27 cellular contexts compared by ENCODE assay signal in the genomic region with DNA sequence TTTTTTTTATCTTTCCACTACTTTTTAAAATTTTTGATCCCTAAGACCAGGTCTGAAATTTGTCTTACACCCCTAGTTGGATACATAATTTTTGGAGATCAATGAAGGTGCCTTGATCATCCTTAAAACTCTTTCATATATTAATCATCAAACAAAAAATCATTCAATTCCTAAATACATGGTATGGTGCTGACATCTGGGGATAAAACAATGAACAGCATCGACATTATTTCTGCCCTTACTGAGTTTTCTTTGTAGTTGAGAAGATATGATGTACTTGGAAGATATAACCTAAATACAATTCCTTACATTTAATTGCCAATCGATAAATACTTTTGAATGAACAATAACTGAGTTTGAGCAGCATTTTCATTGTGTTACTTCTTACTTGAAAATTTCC. TPM values are rescaled to one million over a fixed set of nuclear protein-coding genes. Genes with fewer than 3 reads are reported as not detected.
"Had no signal": no experiment of that assay in that cellular context is flagged by ENCODE, and none has a peak within 500 bp of the region (broad histone marks: within the 10 kb centered on the region; RNA-seq: fewer than 3 reads in every experiment).

No MANE protein-coding gene starts in this region.

- H3K4me1 Mint-ChIP-seq: activated naive CD4-positive, alpha-beta T cell treated with anti-CD3 and anti-CD28 coated beads, Interleukin-2, amount 50 U/mL, for 24 hours; mesothelial cell of epicardium; naive thymus-derived CD8-positive, alpha-beta T cell had no signal

- H3K36me3 Mint-ChIP-seq: mesothelial cell of epicardium had no signal

- H3K27ac ChIP-seq: body of pancreas, cardiac muscle cell, left ventricle myocardium inferior, neutrophil, ovary, prostate gland, stomach, suprapubic skin, tibial nerve had no signal

- H3K27me3 ChIP-seq: body of pancreas, cardiac muscle cell, neutrophil, ovary, stomach, suprapubic skin, tibial nerve had no signal

- ATAC-seq: activated CD8-positive, alpha-beta T cell treated with anti-CD3 and anti-CD28 coated beads, Interleukin-2, amount 10 ng/mL, durations not matched to agents 7 days and 5 days; body of pancreas; naive thymus-derived CD8-positive, alpha-beta T cell; right cardiac atrium had no signal

- H3K9me3 ChIP-seq: body of pancreas, left ventricle myocardium inferior, neutrophil, ovary, prostate gland, suprapubic skin, tibial nerve had no signal

- DNase-seq: activated CD4-positive, alpha-beta T cell treated with anti-CD3 and anti-CD28 coated beads for 1 hour; activated CD4-positive, alpha-beta T cell treated with anti-CD3 and anti-CD28 coated beads, Interleukin-2, amount 50 U/mL, for 1 hour; activated CD8-positive, alpha-beta T cell treated with anti-CD3 and anti-CD28 coated beads, Interleukin-2, amount 10 ng/mL, durations not matched to agents 7 days and 5 days; activated gamma-delta T cell; anterior cingulate cortex; body of pancreas; effector CD4-positive, alpha-beta T cell; foreskin fibroblast; hypothalamus; left ventricle myocardium inferior; naive thymus-derived CD8-positive, alpha-beta T cell; ovary; right cardiac atrium; stimulated activated CD4-positive, alpha-beta T cell treated with anti-CD3 and anti-CD28 coated beads, Interleukin-4, amount 100 ng/mL, for 4 hours; stomach had no signal

- H3K9me3 Mint-ChIP-seq: activated naive CD4-positive, alpha-beta T cell treated with anti-CD3 and anti-CD28 coated beads, Interleukin-2, amount 50 U/mL, for 24 hours; activated T-helper 1 cell treated with anti-CD3 and anti-CD28 coated beads, Interleukin-12 subunit alpha, Interleukin-12 subunit beta, Interleukin-2, Interleukin-4 antibody, amounts not matched to agents 30 ng/mL and 10 ng/mL and 1 ng/mL, durations not matched to agents 14 hours and 24 hours and 36 hours; dendritic cell treated with granulocyte-macrophage colony-stimulating factor and Interleukin-4, amounts not matched to agents 40 ng/mL and 50 ng/mL, for 4 days; naive thymus-derived CD8-positive, alpha-beta T cell had no signal

- H3K4me3 Mint-ChIP-seq: activated CD8-positive, alpha-beta T cell treated with anti-CD3 and anti-CD28 coated beads, Interleukin-2, amount 10 ng/mL, durations not matched to agents 7 days and 5 days; activated naive CD4-positive, alpha-beta T cell treated with anti-CD3 and anti-CD28 coated beads, Interleukin-2, amount 50 U/mL, for 24 hours; activated T-helper 1 cell treated with anti-CD3 and anti-CD28 coated beads, Interleukin-12 subunit alpha, Interleukin-12 subunit beta, Interleukin-2, Interleukin-4 antibody, amounts not matched to agents 30 ng/mL and 10 ng/mL and 1 ng/mL, durations not matched to agents 14 hours and 24 hours and 36 hours; dendritic cell treated with granulocyte-macrophage colony-stimulating factor and Interleukin-4, amounts not matched to agents 40 ng/mL and 50 ng/mL, for 4 days; mesothelial cell of epicardium; naive thymus-derived CD8-positive, alpha-beta T cell had no signal

- H3K27me3 Mint-ChIP-seq: activated naive CD4-positive, alpha-beta T cell treated with anti-CD3 and anti-CD28 coated beads, Interleukin-2, amount 50 U/mL, for 24 hours; dendritic cell treated with granulocyte-macrophage colony-stimulating factor and Interleukin-4, amounts not matched to agents 40 ng/mL and 50 ng/mL, for 4 days; naive thymus-derived CD8-positive, alpha-beta T cell had no signal

- H3K36me3 ChIP-seq: cardiac muscle cell, neutrophil, ovary, prostate gland, suprapubic skin had no signal

- H3K4me1 ChIP-seq: body of pancreas, left ventricle myocardium inferior, prostate gland, stomach, suprapubic skin, tibial nerve had no signal

- H3K4me3 ChIP-seq: body of pancreas, cardiac muscle cell, left ventricle myocardium inferior, ovary, prostate gland, stomach, suprapubic skin, tibial nerve had no signal

- H3K27ac Mint-ChIP-seq: activated CD8-positive, alpha-beta T cell treated with anti-CD3 and anti-CD28 coated beads, Interleukin-2, amount 10 ng/mL, durations not matched to agents 7 days and 5 days; activated naive CD4-positive, alpha-beta T cell treated with anti-CD3 and anti-CD28 coated beads, Interleukin-2, amount 50 U/mL, for 24 hours; activated T-helper 1 cell treated with anti-CD3 and anti-CD28 coated beads, Interleukin-12 subunit alpha, Interleukin-12 subunit beta, Interleukin-2, Interleukin-4 antibody, amounts not matched to agents 30 ng/mL and 10 ng/mL and 1 ng/mL, durations not matched to agents 14 hours and 24 hours and 36 hours; dendritic cell treated with granulocyte-macrophage colony-stimulating factor and Interleukin-4, amounts not matched to agents 40 ng/mL and 50 ng/mL, for 4 days; mesothelial cell of epicardium; naive thymus-derived CD8-positive, alpha-beta T cell had no signal

RNA-seq across cellular contexts. Expression of a gene that starts 18.3 kb away (rescaled TPM):
- total RNA-seq: activated CD8-positive, alpha-beta T cell treated with anti-CD3 and anti-CD28 coated beads, Interleukin-2, amount 10 ng/mL, durations not matched to agents 7 days and 5 days; activated T-helper 1 cell treated with anti-CD3 and anti-CD28 coated beads, Interleukin-12 subunit alpha, Interleukin-12 subunit beta, Interleukin-2, Interleukin-4 antibody, amounts not matched to agents 30 ng/mL and 10 ng/mL and 1 ng/mL, durations not matched to agents 14 hours and 24 hours and 36 hours; body of pancreas; cardiac muscle cell; fibroblast of lung; left ventricle myocardium inferior; lung microvascular endothelial cell; mesothelial cell of epicardium; naive thymus-derived CD8-positive, alpha-beta T cell; ovary; prostate gland; stomach; suprapubic skin; tibial nerve; urinary bladder had no signal
- polyA plus RNA-seq: cardiac muscle cell; fibroblast of lung; naive thymus-derived CD8-positive, alpha-beta T cell; ovary; stomach; urinary bladder had no signal

RNA-seq across cellular contexts. Expression of a gene that starts 41.4 kb away (rescaled TPM):
- total RNA-seq: activated CD8-positive, alpha-beta T cell treated with anti-CD3 and anti-CD28 coated beads, Interleukin-2, amount 10 ng/mL, durations not matched to agents 7 days and 5 days; activated T-helper 1 cell treated with anti-CD3 and anti-CD28 coated beads, Interleukin-12 subunit alpha, Interleukin-12 subunit beta, Interleukin-2, Interleukin-4 antibody, amounts not matched to agents 30 ng/mL and 10 ng/mL and 1 ng/mL, durations not matched to agents 14 hours and 24 hours and 36 hours; body of pancreas; cardiac muscle cell; fibroblast of lung; left ventricle myocardium inferior; lung microvascular endothelial cell; mesothelial cell of epicardium; naive thymus-derived CD8-positive, alpha-beta T cell; ovary; prostate gland; right cardiac atrium; stomach; tibial nerve; urinary bladder had no signal
- polyA plus RNA-seq: cardiac muscle cell; fibroblast of lung; naive thymus-derived CD8-positive, alpha-beta T cell; ovary; right cardiac atrium; urinary bladder had no signal
